Comparison of ENCODE assay signal across 10 cellular contexts in genomic region chr17:42521036-42521435, GRCh38. TPM values are rescaled to one million over a fixed set of nuclear protein-coding genes. Genes with fewer than 3 reads are reported as not detected.
DNase-seq lines count a peak whose midpoint lies in the region; ATAC-seq and TF ChIP-seq lines count a peak whose summit lies in the region.
"Had no signal": no experiment of that assay in that cellular context is flagged by ENCODE, and none has a peak within 500 bp of the region (broad histone marks: within the 10 kb centered on the region; RNA-seq: fewer than 3 reads in every experiment).

No MANE protein-coding gene starts in this region.

- no peak overlapping the region for H3K23ac ChIP-seq in mesendoderm (ENCODE audit: low read length)

- H3K36me3 ChIP-seq in ectodermal cell (ENCODE audit: control insufficient read depth, insufficient read depth, low read length) (no peaks in the 10 kb centered on the region), upper lobe of left lung (peaks cover 0 to 37% (median 18%) of the 10 kb centered on the region in 4 donors), mesendoderm (ENCODE audit: control insufficient read depth, insufficient read depth, low read length) (peaks cover 2% of the 10 kb centered on the region)

- no peak for DNase-seq in activated CD8-positive, alpha-beta T cell treated with anti-CD3 and anti-CD28 coated beads for 36 hours
- DNase-seq in activated CD8-positive, alpha-beta T cell treated with anti-CD3 and anti-CD28 coated beads, Interleukin-2, amount 10 ng/mL, durations not matched to agents 7 days and 5 days: no peak
- no peak for DNase-seq in neural crest cell (ENCODE audit: low read depth, low spot score)
- DNase-seq in upper lobe of left lung: no peak
- DNase-seq in NCI-H510A treated with DMSO at 0.1 percent for 48 hours (lab: John Stamatoyannopoulos, UW): no peak
- DNase-seq in mesendoderm: no peak
- DNase-seq: ACHN; activated CD4-positive, alpha-beta T cell treated with anti-CD3 and anti-CD28 coated beads, Interleukin-2, amount 50 U/mL, for 4 hours had no signal

- no peak for TF ChIP-seq CTCF in activated CD8-positive, alpha-beta T cell treated with anti-CD3 and anti-CD28 coated beads for 36 hours (IDR thresholded peaks at IDR 0.05)
- TF ChIP-seq CTCF in neural crest cell (conservative IDR thresholded peaks at IDR 0.05) (no peak), upper lobe of left lung (IDR thresholded peaks at IDR 0.05) (no peak)

- H3K9me3 Mint-ChIP-seq in activated CD8-positive, alpha-beta T cell treated with anti-CD3 and anti-CD28 coated beads for 36 hours: no peaks in the 10 kb centered on the region
- no peaks in the 10 kb centered on the region for H3K9me3 Mint-ChIP-seq in activated CD8-positive, alpha-beta T cell treated with anti-CD3 and anti-CD28 coated beads, Interleukin-2, amount 10 ng/mL, durations not matched to agents 7 days and 5 days (ENCODE audit: insufficient read depth)
- H3K9me3 Mint-ChIP-seq in neural crest cell: no peaks in the 10 kb centered on the region

- H4K5ac ChIP-seq in mesendoderm (ENCODE audit: low read length): no peak overlapping the region

- H2BK120ac ChIP-seq in mesendoderm (ENCODE audit: low read depth, low read length): no peak overlapping the region

- H3K4me2 ChIP-seq in mesendoderm (ENCODE audit: low read length): no peak overlapping the region

- peaks cover 46% of the 10 kb centered on the region for H3K4me1 ChIP-seq in ectodermal cell (ENCODE audit: control insufficient read depth, insufficient read depth, low read length)
- peaks cover 69 to 74% (median 74%) of the 10 kb centered on the region in 4 donors for H3K4me1 ChIP-seq in upper lobe of left lung
- H3K4me1 ChIP-seq in mesendoderm (ENCODE audit: control insufficient read depth, low read depth, low read length): peaks cover 6% of the 10 kb centered on the region

- no peaks in the 10 kb centered on the region for H3K27me3 Mint-ChIP-seq in activated CD8-positive, alpha-beta T cell treated with anti-CD3 and anti-CD28 coated beads for 36 hours
- H3K27me3 Mint-ChIP-seq in activated CD8-positive, alpha-beta T cell treated with anti-CD3 and anti-CD28 coated beads, Interleukin-2, amount 10 ng/mL, durations not matched to agents 7 days and 5 days (ENCODE audit: low read depth): peaks cover 8% of the 10 kb centered on the region
- H3K27me3 Mint-ChIP-seq in neural crest cell (ENCODE audit: low read depth): no peaks in the 10 kb centered on the region

- no peaks in the 10 kb centered on the region for H3K79me1 ChIP-seq in mesendoderm (ENCODE audit: low read length)

- H3K4me3 ChIP-seq in ectodermal cell (ENCODE audit: insufficient read depth, low read depth, low read length) (no peak overlapping the region), upper lobe of left lung (no peak overlapping the region), mesendoderm (ENCODE audit: low read length) (no peak overlapping the region)

- no peak overlapping the region for H3K9ac ChIP-seq in mesendoderm (ENCODE audit: low read length)

- H3K36me3 Mint-ChIP-seq in activated CD8-positive, alpha-beta T cell treated with anti-CD3 and anti-CD28 coated beads for 36 hours (ENCODE audit: low read depth): no peaks in the 10 kb centered on the region
- H3K36me3 Mint-ChIP-seq in activated CD8-positive, alpha-beta T cell treated with anti-CD3 and anti-CD28 coated beads, Interleukin-2, amount 10 ng/mL, durations not matched to agents 7 days and 5 days (ENCODE audit: low read depth): no peaks in the 10 kb centered on the region
- H3K36me3 Mint-ChIP-seq in neural crest cell (ENCODE audit: low read depth): peaks cover 6% of the 10 kb centered on the region

- CTCF ChIA-PET in activated CD8-positive, alpha-beta T cell treated with anti-CD3 and anti-CD28 coated beads for 36 hours (lab: Charles Lee): interaction anchor here (0.7 to 4.5 kb wide), 17 partner anchors 9 to 496 kb away, joined by 3 to 34 read pairs (median 5); partner anchors contain the start of genes CAVIN1 and PSMC3IP
- CTCF ChIA-PET in activated CD8-positive, alpha-beta T cell treated with anti-CD3 and anti-CD28 coated beads, Interleukin-2, amount 10 ng/mL, durations not matched to agents 7 days and 5 days (lab: Charles Lee): interaction anchor here (1.0 to 4.3 kb wide), 10 partner anchors 10 to 243 kb away, joined by 3 to 35 read pairs (median 7); partner anchors contain the start of gene PSMC3IP

- H3K18ac ChIP-seq in mesendoderm (ENCODE audit: low read length): no peak overlapping the region

- H3K27me3 ChIP-seq in ectodermal cell (ENCODE audit: control insufficient read depth, insufficient read depth, low read length, poor library complexity, severe bottlenecking) (no peaks in the 10 kb centered on the region), upper lobe of left lung (no peaks in the 10 kb centered on the region), mesendoderm (ENCODE audit: insufficient read depth, low read length, poor library complexity) (no peaks in the 10 kb centered on the region)

- 86 to 87% methylated on average over 8 of the region's 8 CpGs for WGBS in ectodermal cell, 2 experiments
- 56 to 73% methylated on average over 8 of the region's 8 CpGs for WGBS in upper lobe of left lung, 2 donors
- no CpG with 5 or more reads among the region's 8 CpGs for WGBS in mesendoderm (ENCODE audit: extremely low coverage, insufficient coverage, low lambda C conversion rate)

- no peak for TF ChIP-seq POLR2A in upper lobe of left lung (IDR thresholded peaks at IDR 0.05)

- H3K4me1 Mint-ChIP-seq in activated CD8-positive, alpha-beta T cell treated with anti-CD3 and anti-CD28 coated beads for 36 hours (ENCODE audit: low read depth): peaks cover 8% of the 10 kb centered on the region
- peaks cover 7% of the 10 kb centered on the region for H3K4me1 Mint-ChIP-seq in activated CD8-positive, alpha-beta T cell treated with anti-CD3 and anti-CD28 coated beads, Interleukin-2, amount 10 ng/mL, durations not matched to agents 7 days and 5 days (ENCODE audit: low read depth)
- H3K4me1 Mint-ChIP-seq in neural crest cell: peaks cover 57% of the 10 kb centered on the region

- no peaks in the 10 kb centered on the region for H3K79me2 ChIP-seq in mesendoderm (ENCODE audit: control insufficient read depth, insufficient read depth, low read length)

- no peak overlapping the region for H4K8ac ChIP-seq in mesendoderm (ENCODE audit: low read depth, low read length)

- H2BK5ac ChIP-seq in mesendoderm (ENCODE audit: low read length): no peak overlapping the region

- POLR2A ChIA-PET in activated CD8-positive, alpha-beta T cell treated with anti-CD3 and anti-CD28 coated beads for 36 hours (lab: Charles Lee): no interaction called here
- POLR2A ChIA-PET in activated CD8-positive, alpha-beta T cell treated with anti-CD3 and anti-CD28 coated beads, Interleukin-2, amount 10 ng/mL, durations not matched to agents 7 days and 5 days (lab: Charles Lee): interaction anchor here (0.6 to 1.4 kb wide), 4 partner anchors 46 to 107 kb away, joined by 3 read pairs; partner anchors contain the start of gene CAVIN1

- no peak overlapping the region for H3K4me3 Mint-ChIP-seq in activated CD8-positive, alpha-beta T cell treated with anti-CD3 and anti-CD28 coated beads for 36 hours
- H3K4me3 Mint-ChIP-seq in activated CD8-positive, alpha-beta T cell treated with anti-CD3 and anti-CD28 coated beads, Interleukin-2, amount 10 ng/mL, durations not matched to agents 7 days and 5 days: no peak overlapping the region
- H3K4me3 Mint-ChIP-seq in neural crest cell: peak overlapping the region; percentile 41

- intact Hi-C loops in activated CD8-positive, alpha-beta T cell treated with anti-CD3 and anti-CD28 coated beads for 36 hours (cut with micrococcal nuclease): no loop called here

- no peak overlapping the region for H2BK15ac ChIP-seq in mesendoderm (replicated peaks; ENCODE audit: low read depth)

- no peak for TF ChIP-seq EP300 in upper lobe of left lung (IDR thresholded peaks at IDR 0.05)

- H2AK5ac ChIP-seq in mesendoderm (ENCODE audit: low read length): no peak overlapping the region

- no peak overlapping the region for H3K27ac Mint-ChIP-seq in activated CD8-positive, alpha-beta T cell treated with anti-CD3 and anti-CD28 coated beads for 36 hours
- no peak overlapping the region for H3K27ac Mint-ChIP-seq in activated CD8-positive, alpha-beta T cell treated with anti-CD3 and anti-CD28 coated beads, Interleukin-2, amount 10 ng/mL, durations not matched to agents 7 days and 5 days
- peak overlapping the region; percentile 52 for H3K27ac Mint-ChIP-seq in neural crest cell (ENCODE audit: unreplicated experiment)

- H3K4ac ChIP-seq in mesendoderm (ENCODE audit: low read depth, low read length): no peak overlapping the region

- no peaks in the 10 kb centered on the region for H3K9me3 ChIP-seq in ectodermal cell (ENCODE audit: control insufficient read depth, low read length)
- H3K9me3 ChIP-seq in upper lobe of left lung: no peaks in the 10 kb centered on the region

- H3K56ac ChIP-seq in mesendoderm (ENCODE audit: low read length): no peak overlapping the region

- H3K27ac ChIP-seq in ectodermal cell (ENCODE audit: insufficient read depth, low read depth, low read length, poor library complexity, severe bottlenecking) (peak overlapping the region; percentile 99), upper lobe of left lung (peak overlapping the region; percentile 84 to 92 (median 90)), mesendoderm (ENCODE audit: low read depth, low read length) (no peak overlapping the region)

- ATAC-seq in activated CD8-positive, alpha-beta T cell treated with anti-CD3 and anti-CD28 coated beads for 36 hours: peak; percentile 38
- no peak for ATAC-seq in activated CD8-positive, alpha-beta T cell treated with anti-CD3 and anti-CD28 coated beads, Interleukin-2, amount 10 ng/mL, durations not matched to agents 7 days and 5 days
- ATAC-seq in upper lobe of left lung (ENCODE audit: low FRiP score in 2 of 2): no peak
- ATAC-seq in HG03139 (IDR thresholded peaks at IDR 0.05; ENCODE audit: unreplicated experiment): no peak

RNA-seq across cellular contexts. Expression of gene NAGLU, which starts 15.0 kb away (rescaled TPM):
- total RNA-seq in activated CD8-positive, alpha-beta T cell treated with anti-CD3 and anti-CD28 coated beads for 36 hours: 10 to 100 TPM; 10.8 to 11.4 TPM
- total RNA-seq in activated CD8-positive, alpha-beta T cell treated with anti-CD3 and anti-CD28 coated beads, Interleukin-2, amount 10 ng/mL, durations not matched to agents 7 days and 5 days: 10 to 100 TPM; 19.3 to 20.5 TPM
- polyA plus RNA-seq in ectodermal cell (2013, experiment 1 of 4): 13.4 TPM
- polyA plus RNA-seq in ectodermal cell (2013, experiment 2 of 4): 12.3 TPM
- 11.2 TPM for polyA plus RNA-seq in ectodermal cell (2013, experiment 3 of 4)
- polyA plus RNA-seq in ectodermal cell (2013, experiment 4 of 4): 9.7 TPM
- total RNA-seq in neural crest cell (20.5 and 21.2 TPM in 2 replicates), upper lobe of left lung (10 to 100 TPM; 36.7 to 97.4 (median 68.4) TPM)
- polyA plus RNA-seq in mesendoderm (2013, experiment 1 of 2): 9.6 TPM
- polyA plus RNA-seq in mesendoderm (2013, experiment 2 of 2): 9.0 TPM

RNA-seq across cellular contexts. Expression of gene HSD17B1, which starts 31.7 kb away (rescaled TPM):
- total RNA-seq in activated CD8-positive, alpha-beta T cell treated with anti-CD3 and anti-CD28 coated beads for 36 hours: under 1 TPM; 0.43 to 0.49 TPM
- under 1 TPM; 0.53 to 0.60 TPM for total RNA-seq in activated CD8-positive, alpha-beta T cell treated with anti-CD3 and anti-CD28 coated beads, Interleukin-2, amount 10 ng/mL, durations not matched to agents 7 days and 5 days
- 1.6 TPM for polyA plus RNA-seq in ectodermal cell (2013, experiment 1 of 4)
- 1.8 TPM for polyA plus RNA-seq in ectodermal cell (2013, experiment 2 of 4)
- polyA plus RNA-seq in ectodermal cell (2013, experiment 3 of 4): 1.2 TPM
- polyA plus RNA-seq in ectodermal cell (2013, experiment 4 of 4): 1.9 TPM
- total RNA-seq in neural crest cell (1.2 and 1.9 TPM in 2 replicates), upper lobe of left lung (1 to 10 TPM in 5 of 6 donors, not detected in 1; 1.3 to 6.3 (median 1.7) TPM)
- 0.59 TPM for polyA plus RNA-seq in mesendoderm (2013, experiment 1 of 2)
- 0.67 TPM for polyA plus RNA-seq in mesendoderm (2013, experiment 2 of 2)

RNA-seq across cellular contexts. Expression of gene COASY, which starts 40.9 kb away (rescaled TPM):
- 10 to 100 TPM; 59.5 to 60.9 TPM for total RNA-seq in activated CD8-positive, alpha-beta T cell treated with anti-CD3 and anti-CD28 coated beads for 36 hours
- total RNA-seq in activated CD8-positive, alpha-beta T cell treated with anti-CD3 and anti-CD28 coated beads, Interleukin-2, amount 10 ng/mL, durations not matched to agents 7 days and 5 days: 10 to 100 TPM; 54.8 to 62.1 TPM
- polyA plus RNA-seq in ectodermal cell (2013, experiment 1 of 4): 55.1 TPM
- 63.8 TPM for polyA plus RNA-seq in ectodermal cell (2013, experiment 2 of 4)
- polyA plus RNA-seq in ectodermal cell (2013, experiment 3 of 4): 56.7 TPM
- polyA plus RNA-seq in ectodermal cell (2013, experiment 4 of 4): 59.8 TPM
- total RNA-seq in neural crest cell (58.3 and 59.6 TPM in 2 replicates), upper lobe of left lung (10 to 100 TPM; 34.7 to 71.1 (median 51.4) TPM)
- 113 TPM for polyA plus RNA-seq in mesendoderm (2013, experiment 1 of 2)
- polyA plus RNA-seq in mesendoderm (2013, experiment 2 of 2): 116 TPM

RNA-seq across cellular contexts. Expression of gene MLX, which starts 45.9 kb away (rescaled TPM):
- 10 to 100 TPM; 42.7 to 45.9 TPM for total RNA-seq in activated CD8-positive, alpha-beta T cell treated with anti-CD3 and anti-CD28 coated beads for 36 hours
- total RNA-seq in activated CD8-positive, alpha-beta T cell treated with anti-CD3 and anti-CD28 coated beads, Interleukin-2, amount 10 ng/mL, durations not matched to agents 7 days and 5 days: 10 to 100 TPM; 65.8 to 65.9 TPM
- polyA plus RNA-seq in ectodermal cell (2013, experiment 1 of 4): 32.8 TPM
- polyA plus RNA-seq in ectodermal cell (2013, experiment 2 of 4): 31.0 TPM
- 25.5 TPM for polyA plus RNA-seq in ectodermal cell (2013, experiment 3 of 4)
- 28.6 TPM for polyA plus RNA-seq in ectodermal cell (2013, experiment 4 of 4)
- 38.6 and 41.1 TPM in 2 replicates for total RNA-seq in neural crest cell
- total RNA-seq in upper lobe of left lung: 100 to 1,000 TPM in 1 of 6 donors, 10 to 100 TPM in 5; 61.8 to 104 (median 83.5) TPM
- polyA plus RNA-seq in mesendoderm (2013, experiment 1 of 2): 47.9 TPM
- polyA plus RNA-seq in mesendoderm (2013, experiment 2 of 2): 45.7 TPM

RNA-seq across cellular contexts. Expression of gene PSMC3IP, which starts 56.5 kb away (rescaled TPM):
- 10 to 100 TPM; 18.1 to 21.4 TPM for total RNA-seq in activated CD8-positive, alpha-beta T cell treated with anti-CD3 and anti-CD28 coated beads for 36 hours
- total RNA-seq in activated CD8-positive, alpha-beta T cell treated with anti-CD3 and anti-CD28 coated beads, Interleukin-2, amount 10 ng/mL, durations not matched to agents 7 days and 5 days: 10 to 100 TPM; 19.2 to 21.8 TPM
- polyA plus RNA-seq in ectodermal cell (2013, experiment 1 of 4): 39.3 TPM
- 42.5 TPM for polyA plus RNA-seq in ectodermal cell (2013, experiment 2 of 4)
- 29.1 TPM for polyA plus RNA-seq in ectodermal cell (2013, experiment 3 of 4)
- polyA plus RNA-seq in ectodermal cell (2013, experiment 4 of 4): 30.6 TPM
- total RNA-seq in neural crest cell (44.6 and 47.8 TPM in 2 replicates), upper lobe of left lung (1 to 10 TPM in 5 of 6 donors, not detected in 1; 1.9 to 6.8 (median 3.8) TPM)
- polyA plus RNA-seq in mesendoderm (2013, experiment 1 of 2): 26.0 TPM
- 26.0 TPM for polyA plus RNA-seq in mesendoderm (2013, experiment 2 of 2)
